ENCODE assay signal across 1 cellular context in the genomic region with DNA sequence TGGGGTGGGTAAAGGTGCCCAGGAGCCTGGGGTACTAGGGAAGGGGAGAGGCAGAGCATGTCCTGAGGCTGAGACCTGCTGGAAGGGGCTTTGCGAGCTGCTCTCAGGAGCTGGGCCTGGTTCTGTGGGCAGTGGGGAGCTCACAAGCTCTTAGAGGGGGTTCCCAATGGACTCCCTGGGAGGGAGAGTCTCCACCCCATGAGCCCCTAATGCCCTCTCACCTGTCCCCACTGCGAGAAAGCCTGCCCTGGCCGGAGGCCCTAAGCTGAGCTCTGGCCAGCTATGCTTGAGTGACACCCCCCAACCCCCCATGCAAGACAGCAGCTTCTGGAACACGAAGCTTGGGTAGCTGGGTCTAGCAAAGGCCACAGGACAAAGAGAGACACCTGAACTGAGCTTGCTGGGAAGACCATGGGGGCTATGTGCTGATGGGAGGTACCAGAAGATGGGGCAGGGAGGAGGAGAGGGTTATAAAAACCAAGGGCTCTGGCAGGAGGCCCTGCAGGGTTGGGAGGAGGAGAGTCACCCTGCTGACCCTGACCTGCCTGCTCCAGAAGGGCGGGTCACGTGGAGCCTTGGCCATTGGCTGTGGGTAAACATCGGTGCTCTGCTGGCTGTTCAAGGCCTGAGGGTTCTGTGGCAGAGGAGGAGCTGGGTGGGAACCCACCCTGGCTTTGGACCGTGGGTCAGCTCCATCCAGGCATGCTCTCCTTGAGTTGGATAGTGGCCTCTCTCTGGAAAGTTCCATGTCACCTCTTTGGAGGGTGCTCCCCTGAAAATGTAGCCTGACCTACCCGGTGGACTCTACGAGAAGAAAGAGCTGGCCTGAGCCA.
TF ChIP-seq lines count a peak whose summit lies in the region.

No MANE protein-coding gene starts in this region.

TF ChIP-seq in HepG2, 621 proteins besides CTCF, POLR2A, EP300 and RAD21 (continued from another document and continues in another):
- TF ChIP-seq, protein P1, sequence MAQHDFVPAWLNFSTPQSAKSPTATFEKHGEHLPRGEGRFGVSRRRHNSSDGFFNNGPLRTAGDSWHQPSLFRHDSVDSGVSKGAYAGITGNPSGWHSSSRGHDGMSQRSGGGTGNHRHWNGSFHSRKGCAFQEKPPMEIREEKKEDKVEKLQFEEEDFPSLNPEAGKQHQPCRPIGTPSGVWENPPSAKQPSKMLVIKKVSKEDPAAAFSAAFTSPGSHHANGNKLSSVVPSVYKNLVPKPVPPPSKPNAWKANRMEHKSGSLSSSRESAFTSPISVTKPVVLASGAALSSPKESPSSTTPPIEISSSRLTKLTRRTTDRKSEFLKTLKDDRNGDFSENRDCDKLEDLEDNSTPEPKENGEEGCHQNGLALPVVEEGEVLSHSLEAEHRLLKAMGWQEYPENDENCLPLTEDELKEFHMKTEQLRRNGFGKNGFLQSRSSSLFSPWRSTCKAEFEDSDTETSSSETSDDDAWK (CRISPR knock-in tag; IDR thresholded peaks at IDR 0.05): no peak
- TF ChIP-seq SAFB2 (CRISPR knock-in tag; IDR thresholded peaks at IDR 0.05; ENCODE audit: borderline replicate concordance, low read depth) (0 out of 2 replicates have a peak, but pooled peaks have one; percentile 44), SSRP1 (CRISPR knock-in tag; IDR thresholded peaks at IDR 0.05) (no peak), KLF6 (CRISPR knock-in tag; IDR thresholded peaks at IDR 0.05) (peak; percentile 22; the same call in 1 of the 2 replicates), ZNF10 (CRISPR knock-in tag; IDR thresholded peaks at IDR 0.05; ENCODE audit: borderline replicate concordance, low read depth) (no peak), MED1 (CRISPR knock-in tag; IDR thresholded peaks at IDR 0.05) (peak; percentile 87), SRY (CRISPR knock-in tag; IDR thresholded peaks at IDR 0.05) (no peak), JUNB (CRISPR knock-in tag; IDR thresholded peaks at IDR 0.05; ENCODE audit: borderline replicate concordance) (no peak), ZNF761 (CRISPR knock-in tag; conservative IDR thresholded peaks at IDR 0.05) (no peak), FOXO1 (CRISPR knock-in tag; IDR thresholded peaks at IDR 0.05) (peak; percentile 93), ZSCAN25 (CRISPR knock-in tag; IDR thresholded peaks at IDR 0.05) (peak; percentile 100), ZNF430 (CRISPR knock-in tag; IDR thresholded peaks at IDR 0.05) (peak; percentile 77), ATF7 (IDR thresholded peaks at IDR 0.05) (no peak), ATF7 (CRISPR knock-in tag; IDR thresholded peaks at IDR 0.05) (peak; percentile 58), PLRG1 (conservative IDR thresholded peaks at IDR 0.05) (no peak), HNRNPUL1 (IDR thresholded peaks at IDR 0.05; ENCODE audit: low read depth, low read length) (no peak), ZNF484 (CRISPR knock-in tag; IDR thresholded peaks at IDR 0.05; ENCODE audit: borderline replicate concordance, low read depth) (no peak), ZNF569 (CRISPR knock-in tag; IDR thresholded peaks at IDR 0.05; ENCODE audit: borderline replicate concordance) (no peak), KDM5B (CRISPR knock-in tag; IDR thresholded peaks at IDR 0.05; ENCODE audit: borderline replicate concordance) (peak; percentile 93), ZNF788 (CRISPR knock-in tag; IDR thresholded peaks at IDR 0.05; ENCODE audit: borderline replicate concordance) (peak; percentile 62; the same call in 1 of the 2 replicates), GATAD2A (CRISPR knock-in tag; IDR thresholded peaks at IDR 0.05) (peak; percentile 74), TBL1XR1 (IDR thresholded peaks at IDR 0.05; ENCODE audit: borderline replicate concordance, low read length, partially characterized antibody) (no peak), ASH2L (IDR thresholded peaks at IDR 0.05; ENCODE audit: insufficient read length, low read depth, low read length) (no peak), NFYB (CRISPR knock-in tag; IDR thresholded peaks at IDR 0.05) (peak; percentile 47; the same call in 1 of the 2 replicates), ZNF841 (CRISPR knock-in tag; IDR thresholded peaks at IDR 0.05; ENCODE audit: borderline replicate concordance) (no peak), ZNF264 (CRISPR knock-in tag; IDR thresholded peaks at IDR 0.05) (no peak), ZNF652 (CRISPR knock-in tag; IDR thresholded peaks at IDR 0.05; ENCODE audit: borderline replicate concordance, low read depth) (no peak), YEATS2 (CRISPR knock-in tag; IDR thresholded peaks at IDR 0.05; ENCODE audit: borderline replicate concordance) (no peak), BRCA1 (CRISPR knock-in tag; IDR thresholded peaks at IDR 0.05) (no peak), JARID2 (CRISPR knock-in tag; IDR thresholded peaks at IDR 0.05; ENCODE audit: insufficient replicate concordance) (no peak), POLR2AphosphoS5 (IDR thresholded peaks at IDR 0.05; ENCODE audit: low read depth, low read length) (no peak), SALL1 (CRISPR knock-in tag; IDR thresholded peaks at IDR 0.05) (peak; percentile 91)
- TF ChIP-seq, protein P2, sequence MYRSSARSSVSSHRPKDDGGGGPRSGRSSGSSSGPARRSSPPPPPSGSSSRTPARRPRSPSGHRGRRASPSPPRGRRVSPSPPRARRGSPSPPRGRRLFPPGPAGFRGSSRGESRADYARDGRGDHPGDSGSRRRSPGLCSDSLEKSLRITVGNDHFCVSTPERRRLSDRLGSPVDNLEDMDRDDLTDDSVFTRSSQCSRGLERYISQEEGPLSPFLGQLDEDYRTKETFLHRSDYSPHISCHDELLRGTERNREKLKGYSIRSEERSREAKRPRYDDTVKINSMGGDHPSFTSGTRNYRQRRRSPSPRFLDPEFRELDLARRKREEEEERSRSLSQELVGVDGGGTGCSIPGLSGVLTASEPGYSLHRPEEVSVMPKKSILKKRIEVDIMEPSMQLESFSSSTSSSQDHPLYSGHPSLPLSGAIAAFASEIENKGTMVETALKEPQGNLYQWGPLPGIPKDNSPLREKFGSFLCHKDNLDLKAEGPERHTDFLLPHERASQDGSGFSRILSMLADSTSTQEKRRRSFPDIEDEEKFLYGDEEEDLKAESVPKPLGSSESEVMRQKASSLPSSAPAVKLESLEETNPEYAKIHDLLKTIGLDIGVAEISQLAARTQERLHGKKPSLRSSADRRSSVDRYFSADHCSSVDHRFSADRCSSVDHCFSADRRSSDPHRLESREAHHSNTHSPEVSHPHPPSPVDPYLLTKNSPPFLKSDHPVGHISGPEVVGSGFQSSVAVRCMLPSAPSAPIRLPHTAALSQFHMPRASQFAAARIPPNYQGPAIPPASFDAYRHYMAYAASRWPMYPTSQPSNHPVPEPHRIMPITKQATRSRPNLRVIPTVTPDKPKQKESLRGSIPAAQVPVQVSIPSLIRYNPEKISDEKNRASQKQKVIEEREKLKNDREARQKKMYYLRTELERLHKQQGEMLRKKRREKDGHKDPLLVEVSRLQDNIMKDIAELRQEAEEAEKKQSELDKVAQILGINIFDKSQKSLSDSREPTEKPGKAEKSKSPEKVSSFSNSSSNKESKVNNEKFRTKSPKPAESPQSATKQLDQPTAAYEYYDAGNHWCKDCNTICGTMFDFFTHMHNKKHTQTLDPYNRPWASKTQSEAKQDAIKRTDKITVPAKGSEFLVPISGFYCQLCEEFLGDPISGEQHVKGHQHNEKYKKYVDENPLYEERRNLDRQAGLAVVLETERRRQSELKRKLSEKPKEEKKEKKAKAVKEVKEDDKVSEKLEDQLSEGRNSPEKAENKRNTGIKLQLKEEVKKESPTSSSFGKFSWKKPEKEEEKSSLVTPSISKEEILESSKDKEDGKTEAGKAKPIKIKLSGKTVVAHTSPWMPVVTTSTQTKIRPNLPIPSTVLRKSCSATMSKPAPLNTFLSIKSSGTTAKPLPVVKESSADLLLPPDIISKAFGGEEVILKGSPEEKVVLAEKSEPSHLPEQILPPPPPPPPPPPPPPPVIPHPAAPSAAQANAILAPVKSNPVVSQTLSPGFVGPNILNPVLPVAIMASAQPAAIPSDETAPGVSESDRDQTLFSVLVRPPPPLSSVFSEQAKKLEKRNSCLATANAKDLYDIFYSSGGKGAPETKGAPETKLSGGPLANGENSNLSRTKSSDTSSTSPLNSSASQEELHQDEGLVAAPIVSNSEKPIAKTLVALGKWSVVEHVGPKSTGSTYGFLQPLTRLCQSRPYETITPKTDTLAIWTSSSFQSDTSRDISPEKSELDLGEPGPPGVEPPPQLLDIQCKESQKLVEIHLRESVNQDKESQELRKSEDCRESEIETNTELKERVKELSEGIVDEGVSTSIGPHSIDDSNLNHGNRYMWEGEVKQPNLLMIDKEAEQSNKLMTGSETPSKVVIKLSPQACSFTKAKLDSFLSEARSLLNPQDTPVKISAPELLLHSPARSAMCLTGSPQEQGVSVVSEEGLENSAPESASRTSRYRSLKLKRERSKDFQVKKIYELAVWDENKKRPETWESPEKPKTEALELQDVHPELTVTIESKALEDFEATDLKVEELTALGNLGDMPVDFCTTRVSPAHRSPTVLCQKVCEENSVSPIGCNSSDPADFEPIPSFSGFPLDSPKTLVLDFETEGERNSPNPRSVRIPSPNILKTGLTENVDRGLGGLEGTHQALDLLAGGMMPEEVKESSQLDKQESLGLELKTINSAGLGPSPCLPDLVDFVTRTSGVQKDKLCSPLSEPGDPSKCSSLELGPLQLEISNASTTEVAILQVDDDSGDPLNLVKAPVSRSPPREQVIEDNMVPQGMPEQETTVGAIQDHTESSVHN (CRISPR knock-in tag; IDR thresholded peaks at IDR 0.05): no peak
- TF ChIP-seq, protein P3, sequence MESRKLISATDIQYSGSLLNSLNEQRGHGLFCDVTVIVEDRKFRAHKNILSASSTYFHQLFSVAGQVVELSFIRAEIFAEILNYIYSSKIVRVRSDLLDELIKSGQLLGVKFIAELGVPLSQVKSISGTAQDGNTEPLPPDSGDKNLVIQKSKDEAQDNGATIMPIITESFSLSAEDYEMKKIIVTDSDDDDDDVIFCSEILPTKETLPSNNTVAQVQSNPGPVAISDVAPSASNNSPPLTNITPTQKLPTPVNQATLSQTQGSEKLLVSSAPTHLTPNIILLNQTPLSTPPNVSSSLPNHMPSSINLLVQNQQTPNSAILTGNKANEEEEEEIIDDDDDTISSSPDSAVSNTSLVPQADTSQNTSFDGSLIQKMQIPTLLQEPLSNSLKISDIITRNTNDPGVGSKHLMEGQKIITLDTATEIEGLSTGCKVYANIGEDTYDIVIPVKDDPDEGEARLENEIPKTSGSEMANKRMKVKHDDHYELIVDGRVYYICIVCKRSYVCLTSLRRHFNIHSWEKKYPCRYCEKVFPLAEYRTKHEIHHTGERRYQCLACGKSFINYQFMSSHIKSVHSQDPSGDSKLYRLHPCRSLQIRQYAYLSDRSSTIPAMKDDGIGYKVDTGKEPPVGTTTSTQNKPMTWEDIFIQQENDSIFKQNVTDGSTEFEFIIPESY (CRISPR knock-in tag; IDR thresholded peaks at IDR 0.05): no peak
- TF ChIP-seq, protein P4, sequence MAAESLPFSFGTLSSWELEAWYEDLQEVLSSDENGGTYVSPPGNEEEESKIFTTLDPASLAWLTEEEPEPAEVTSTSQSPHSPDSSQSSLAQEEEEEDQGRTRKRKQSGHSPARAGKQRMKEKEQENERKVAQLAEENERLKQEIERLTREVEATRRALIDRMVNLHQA (CRISPR knock-in tag; IDR thresholded peaks at IDR 0.05): no peak
- TF ChIP-seq, protein P5, sequence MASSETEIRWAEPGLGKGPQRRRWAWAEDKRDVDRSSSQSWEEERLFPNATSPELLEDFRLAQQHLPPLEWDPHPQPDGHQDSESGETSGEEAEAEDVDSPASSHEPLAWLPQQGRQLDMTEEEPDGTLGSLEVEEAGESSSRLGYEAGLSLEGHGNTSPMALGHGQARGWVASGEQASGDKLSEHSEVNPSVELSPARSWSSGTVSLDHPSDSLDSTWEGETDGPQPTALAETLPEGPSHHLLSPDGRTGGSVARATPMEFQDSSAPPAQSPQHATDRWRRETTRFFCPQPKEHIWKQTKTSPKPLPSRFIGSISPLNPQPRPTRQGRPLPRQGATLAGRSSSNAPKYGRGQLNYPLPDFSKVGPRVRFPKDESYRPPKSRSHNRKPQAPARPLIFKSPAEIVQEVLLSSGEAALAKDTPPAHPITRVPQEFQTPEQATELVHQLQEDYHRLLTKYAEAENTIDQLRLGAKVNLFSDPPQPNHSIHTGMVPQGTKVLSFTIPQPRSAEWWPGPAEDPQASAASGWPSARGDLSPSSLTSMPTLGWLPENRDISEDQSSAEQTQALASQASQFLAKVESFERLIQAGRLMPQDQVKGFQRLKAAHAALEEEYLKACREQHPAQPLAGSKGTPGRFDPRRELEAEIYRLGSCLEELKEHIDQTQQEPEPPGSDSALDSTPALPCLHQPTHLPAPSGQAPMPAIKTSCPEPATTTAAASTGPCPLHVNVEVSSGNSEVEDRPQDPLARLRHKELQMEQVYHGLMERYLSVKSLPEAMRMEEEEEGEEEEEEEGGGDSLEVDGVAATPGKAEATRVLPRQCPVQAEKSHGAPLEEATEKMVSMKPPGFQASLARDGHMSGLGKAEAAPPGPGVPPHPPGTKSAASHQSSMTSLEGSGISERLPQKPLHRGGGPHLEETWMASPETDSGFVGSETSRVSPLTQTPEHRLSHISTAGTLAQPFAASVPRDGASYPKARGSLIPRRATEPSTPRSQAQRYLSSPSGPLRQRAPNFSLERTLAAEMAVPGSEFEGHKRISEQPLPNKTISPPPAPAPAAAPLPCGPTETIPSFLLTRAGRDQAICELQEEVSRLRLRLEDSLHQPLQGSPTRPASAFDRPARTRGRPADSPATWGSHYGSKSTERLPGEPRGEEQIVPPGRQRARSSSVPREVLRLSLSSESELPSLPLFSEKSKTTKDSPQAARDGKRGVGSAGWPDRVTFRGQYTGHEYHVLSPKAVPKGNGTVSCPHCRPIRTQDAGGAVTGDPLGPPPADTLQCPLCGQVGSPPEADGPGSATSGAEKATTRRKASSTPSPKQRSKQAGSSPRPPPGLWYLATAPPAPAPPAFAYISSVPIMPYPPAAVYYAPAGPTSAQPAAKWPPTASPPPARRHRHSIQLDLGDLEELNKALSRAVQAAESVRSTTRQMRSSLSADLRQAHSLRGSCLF (CRISPR knock-in tag; IDR thresholded peaks at IDR 0.05; ENCODE audit: borderline replicate concordance): no peak
- TF ChIP-seq, protein P6, sequence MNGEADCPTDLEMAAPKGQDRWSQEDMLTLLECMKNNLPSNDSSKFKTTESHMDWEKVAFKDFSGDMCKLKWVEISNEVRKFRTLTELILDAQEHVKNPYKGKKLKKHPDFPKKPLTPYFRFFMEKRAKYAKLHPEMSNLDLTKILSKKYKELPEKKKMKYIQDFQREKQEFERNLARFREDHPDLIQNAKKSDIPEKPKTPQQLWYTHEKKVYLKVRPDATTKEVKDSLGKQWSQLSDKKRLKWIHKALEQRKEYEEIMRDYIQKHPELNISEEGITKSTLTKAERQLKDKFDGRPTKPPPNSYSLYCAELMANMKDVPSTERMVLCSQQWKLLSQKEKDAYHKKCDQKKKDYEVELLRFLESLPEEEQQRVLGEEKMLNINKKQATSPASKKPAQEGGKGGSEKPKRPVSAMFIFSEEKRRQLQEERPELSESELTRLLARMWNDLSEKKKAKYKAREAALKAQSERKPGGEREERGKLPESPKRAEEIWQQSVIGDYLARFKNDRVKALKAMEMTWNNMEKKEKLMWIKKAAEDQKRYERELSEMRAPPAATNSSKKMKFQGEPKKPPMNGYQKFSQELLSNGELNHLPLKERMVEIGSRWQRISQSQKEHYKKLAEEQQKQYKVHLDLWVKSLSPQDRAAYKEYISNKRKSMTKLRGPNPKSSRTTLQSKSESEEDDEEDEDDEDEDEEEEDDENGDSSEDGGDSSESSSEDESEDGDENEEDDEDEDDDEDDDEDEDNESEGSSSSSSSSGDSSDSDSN (CRISPR knock-in tag; IDR thresholded peaks at IDR 0.05): no peak
- TF ChIP-seq, protein P7, sequence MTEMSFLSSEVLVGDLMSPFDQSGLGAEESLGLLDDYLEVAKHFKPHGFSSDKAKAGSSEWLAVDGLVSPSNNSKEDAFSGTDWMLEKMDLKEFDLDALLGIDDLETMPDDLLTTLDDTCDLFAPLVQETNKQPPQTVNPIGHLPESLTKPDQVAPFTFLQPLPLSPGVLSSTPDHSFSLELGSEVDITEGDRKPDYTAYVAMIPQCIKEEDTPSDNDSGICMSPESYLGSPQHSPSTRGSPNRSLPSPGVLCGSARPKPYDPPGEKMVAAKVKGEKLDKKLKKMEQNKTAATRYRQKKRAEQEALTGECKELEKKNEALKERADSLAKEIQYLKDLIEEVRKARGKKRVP (CRISPR knock-in tag; IDR thresholded peaks at IDR 0.05): no peak
